ENCODE assay signal across 4 cellular contexts in genomic region chr4:83501671-83502070, GRCh38. TPM values are rescaled to one million over a fixed set of nuclear protein-coding genes. Genes with fewer than 3 reads are reported as not detected.
DNase-seq lines count a peak whose midpoint lies in the region; ATAC-seq, FAIRE-seq and TF ChIP-seq lines count a peak whose summit lies in the region.
"Not testable (repeated sequence)": the region's sequence is repeated elsewhere in the genome, so short reads cannot be mapped to it uniquely, and the experiment has no call there.

No MANE protein-coding gene starts in this region.

- intact Hi-C loops in K562 (cut with micrococcal nuclease), result loop anchor here (10.0 kb wide), 2 partner anchors 253 to 1003 kb away; no protein-coding TSS in a partner anchor
- intact Hi-C loops in dendritic cell treated with granulocyte-macrophage colony-stimulating factor and Interleukin-4, amounts not matched to agents 40 ng/mL and 50 ng/mL, for 4 days (cut with micrococcal nuclease), result loop anchor here (10.0 kb wide), 1 partner anchor 993 kb away; the partner anchor contains the start of gene NKX6-1

- not testable (repeated sequence) for H3K4me3 Mint-ChIP-seq in activated CD4-positive, alpha-beta T cell treated with anti-CD3 and anti-CD28 coated beads, Interleukin-2, amount 10 ng/mL, durations not matched to agents 7 days and 5 days; dendritic cell treated with granulocyte-macrophage colony-stimulating factor and Interleukin-4, amounts not matched to agents 40 ng/mL and 50 ng/mL, for 4 days

- in situ Hi-C loops in K562 (cut with MboI), result loop anchor here (25.0 kb wide), 1 partner anchor 1011 kb away; no protein-coding TSS in a partner anchor

- H3K27ac Mint-ChIP-seq in activated CD4-positive, alpha-beta T cell treated with anti-CD3 and anti-CD28 coated beads, Interleukin-2, amount 10 ng/mL, durations not matched to agents 7 days and 5 days, result peak overlapping the region; percentile 19
- peak overlapping the region; percentile 7 for H3K27ac Mint-ChIP-seq in dendritic cell treated with granulocyte-macrophage colony-stimulating factor and Interleukin-4, amounts not matched to agents 40 ng/mL and 50 ng/mL, for 4 days

- peak; percentile 76 for ATAC-seq in K562

- 6% methylated on average over 3 of the region's 3 CpGs for WGBS in K562 (ENCODE audit: insufficient coverage, low coverage, missing lambda C conversion rate)

- H3K27me3 Mint-ChIP-seq in activated CD4-positive, alpha-beta T cell treated with anti-CD3 and anti-CD28 coated beads, Interleukin-2, amount 10 ng/mL, durations not matched to agents 7 days and 5 days; dendritic cell treated with granulocyte-macrophage colony-stimulating factor and Interleukin-4, amounts not matched to agents 40 ng/mL and 50 ng/mL, for 4 days: not testable (repeated sequence)

- H3K4me3 ChIP-seq in HEK293 (ENCODE audit: low read depth, low read length); K562: not testable (repeated sequence)

- POLR2A ChIA-PET in HEK293 (lab: Yijun Ruan, JAX); activated CD4-positive, alpha-beta T cell treated with anti-CD3 and anti-CD28 coated beads, Interleukin-2, amount 10 ng/mL, durations not matched to agents 7 days and 5 days (lab: Charles Lee); K562 (lab: Yijun Ruan, JAX): not testable (repeated sequence)

- H3K9me3 ChIP-seq in HEK293 (ENCODE audit: control insufficient read depth, insufficient read depth, low read depth, low read length); K562 (replicated peaks; ENCODE audit: control insufficient read depth, insufficient read depth, low read depth, low read length): not testable (repeated sequence)

- TF ChIP-seq POLR2A in K562 (conservative IDR thresholded peaks at IDR 0.05), result not testable (repeated sequence)

- H3K9ac ChIP-seq in K562 (ENCODE audit: insufficient read depth in 1 of 2, low read depth in 2 of 2, low read length in 2 of 2), result not testable (repeated sequence)

- BruUV-seq in K562 (replicated peaks; lab: Mats Ljungman, UMichigan), result not testable (repeated sequence)

- not testable (repeated sequence) for H3K36me3 ChIP-seq in HEK293 (ENCODE audit: control insufficient read depth in 2 of 2, insufficient read depth in 1 of 2, low read length in 2 of 2); K562 (ENCODE audit: control insufficient read depth, insufficient read depth, low read length)

- not testable (repeated sequence) for DNase-seq in activated CD4-positive, alpha-beta T cell treated with anti-CD3 and anti-CD28 coated beads, Interleukin-2, amount 10 ng/mL, durations not matched to agents 7 days and 5 days; K562 (ENCODE audit: extremely low read depth in 1 of 4, low spot score in 3 of 4)

- not testable (repeated sequence) for H3K9me3 Mint-ChIP-seq in activated CD4-positive, alpha-beta T cell treated with anti-CD3 and anti-CD28 coated beads, Interleukin-2, amount 10 ng/mL, durations not matched to agents 7 days and 5 days; dendritic cell treated with granulocyte-macrophage colony-stimulating factor and Interleukin-4, amounts not matched to agents 40 ng/mL and 50 ng/mL, for 4 days

- H3K4me2 ChIP-seq in K562 (ENCODE audit: insufficient read depth, low read length), result not testable (repeated sequence)

- TF ChIP-seq CTCF in HEK293 (tag by site-specific recombination; IDR thresholded peaks at IDR 0.05); K562 (IDR thresholded peaks at IDR 0.05 in 2 of 3, conservative IDR thresholded peaks at IDR 0.05 in 1 of 3; ENCODE audit: insufficient read depth in 2 of 3, low read depth in 1 of 3, low read length in 3 of 3): not testable (repeated sequence)

- H3K36me3 Mint-ChIP-seq in activated CD4-positive, alpha-beta T cell treated with anti-CD3 and anti-CD28 coated beads, Interleukin-2, amount 10 ng/mL, durations not matched to agents 7 days and 5 days (ENCODE audit: low read depth); dendritic cell treated with granulocyte-macrophage colony-stimulating factor and Interleukin-4, amounts not matched to agents 40 ng/mL and 50 ng/mL, for 4 days (ENCODE audit: low read depth): not testable (repeated sequence)

- not testable (repeated sequence) for TF ChIP-seq RAD21 in K562 (CRISPR knock-in tag; conservative IDR thresholded peaks at IDR 0.05 in 1 of 2, IDR thresholded peaks at IDR 0.05 in 1 of 2)

- H2AFZ ChIP-seq in K562 (ENCODE audit: low read depth, low read length), result 0 out of 2 replicates have a peak overlapping the region, but pooled peaks have one; percentile 22

- not testable (repeated sequence) for H4K20me1 ChIP-seq in K562 (replicated peaks; ENCODE audit: control insufficient read depth, insufficient read depth, low read length)

- H3K79me2 ChIP-seq in K562 (ENCODE audit: control insufficient read depth, insufficient read depth, low read length), result not testable (repeated sequence)

- not testable (repeated sequence) for H3K27me3 ChIP-seq in K562 (ENCODE audit: control insufficient read depth in 2 of 2, insufficient read depth in 2 of 2, low read length in 2 of 2)

- CTCF ChIA-PET in HEK293 (lab: Yijun Ruan, JAX), result interaction anchor here (1.5 kb wide), 1 partner anchor 12 kb away, joined by 6 read pairs; no protein-coding TSS in a partner anchor
- CTCF ChIA-PET in activated CD4-positive, alpha-beta T cell treated with anti-CD3 and anti-CD28 coated beads, Interleukin-2, amount 10 ng/mL, durations not matched to agents 7 days and 5 days (lab: Charles Lee), result interaction anchor here (1.4 kb wide), 1 partner anchor 12 kb away, joined by 4 read pairs; no protein-coding TSS in a partner anchor
- CTCF ChIA-PET in K562 (lab: Yijun Ruan, JAX; ENCODE audit: low intra/inter-chr PET ratio), result not testable (repeated sequence)

- not testable (repeated sequence) for H3K4me1 ChIP-seq in HEK293 (ENCODE audit: control insufficient read depth, insufficient read depth, low read length); K562 (replicated peaks in 1 of 2; ENCODE audit: control insufficient read depth in 2 of 2, insufficient read depth in 2 of 2, low read length in 2 of 2)

- FAIRE-seq in K562 (lab: Jason Lieb, UNC), result not testable (repeated sequence)

- not testable (repeated sequence) for H3K27ac ChIP-seq in HEK293 (ENCODE audit: extremely low read depth, low read depth, low read length); K562 (ENCODE audit: extremely low read depth, low read depth, low read length)

- not testable (repeated sequence) for H3K9me1 ChIP-seq in K562 (ENCODE audit: control insufficient read depth, insufficient read depth, low read length)

- H3K4me1 Mint-ChIP-seq in activated CD4-positive, alpha-beta T cell treated with anti-CD3 and anti-CD28 coated beads, Interleukin-2, amount 10 ng/mL, durations not matched to agents 7 days and 5 days, result peaks cover 11% of the 10 kb centered on the region
- H3K4me1 Mint-ChIP-seq in dendritic cell treated with granulocyte-macrophage colony-stimulating factor and Interleukin-4, amounts not matched to agents 40 ng/mL and 50 ng/mL, for 4 days (ENCODE audit: low read depth), result not testable (repeated sequence)

- TF ChIP-seq EP300 in K562 (IDR thresholded peaks at IDR 0.05; ENCODE audit: low read length), result not testable (repeated sequence)

RNA-seq across cellular contexts. Expression of gene ABRAXAS1, which starts 16.8 kb away (rescaled TPM):
- total RNA-seq in activated CD4-positive, alpha-beta T cell treated with anti-CD3 and anti-CD28 coated beads, Interleukin-2, amount 10 ng/mL, durations not matched to agents 7 days and 5 days, result 10 to 100 TPM; 17.3 to 18.7 TPM
- 14.8 and 37.7 TPM in 2 replicates for total RNA-seq in K562 (2011; cell fraction: chromatin; rRNA removed; ENCODE audit: low replicate concordance)
- 19.7 and 26.7 TPM in 2 replicates for total RNA-seq in K562 (2011; cell fraction: nucleolus; rRNA removed)
- total RNA-seq in K562 (2011; cell fraction: nucleoplasm; rRNA removed), result 29.8 and 51.8 TPM in 2 replicates
- total RNA-seq in K562 (2014; rRNA removed) (18.4 and 27.0 TPM in 2 replicates), K562 (2014; rRNA removed; fragmentation: Illumina TruSeq; extraction: Trizol) (22.4 and 26.0 TPM in 2 replicates), K562 (2015; rRNA removed; fragmentation: Illumina TruSeq; extraction: Trizol) (17.9 and 22.1 TPM in 2 replicates), K562 (2021) (27.6 and 30.9 TPM in 2 replicates)
- polyA plus RNA-seq in K562 (2011; rRNA removed) (43.2 and 48.3 TPM in 2 replicates), K562 (2014; fragmentation: Illumina TruSeq; extraction: Trizol) (37.6 and 37.7 TPM in 2 replicates), K562 (2014; fragmentation: Nextera tagmentation; extraction: Ambion mirVana) (10 to 100 TPM; 10.8 to 13.7 TPM), K562 (2014; rRNA removed) (20.6 and 32.9 TPM in 2 replicates)
- 7.0 and 20.7 TPM in 2 replicates for polyA plus RNA-seq in K562 (2011; cell fraction: cytosol; rRNA removed)
- polyA plus RNA-seq in K562 (2011; cell fraction: nucleus; rRNA removed), result 13.5 and 17.7 TPM in 2 replicates
- polyA plus RNA-seq in K562 (2012), result 23.7 and 59.5 TPM in 2 replicates
- polyA minus RNA-seq in K562 (2011; rRNA and poly(A)+ RNA removed), result 45.2 and 54.5 TPM in 2 replicates
- polyA minus RNA-seq in K562 (2011; cell fraction: cytosol; rRNA and poly(A)+ RNA removed), result 20.3 and 21.8 TPM in 2 replicates
- 20.1 and 30.0 TPM in 2 replicates for polyA minus RNA-seq in K562 (2011; cell fraction: nucleus; rRNA and poly(A)+ RNA removed)

RNA-seq across cellular contexts. Expression of gene GPAT3, which starts 34.2 kb away (rescaled TPM):
- 1 to 10 TPM; 4.1 to 4.2 TPM for total RNA-seq in activated CD4-positive, alpha-beta T cell treated with anti-CD3 and anti-CD28 coated beads, Interleukin-2, amount 10 ng/mL, durations not matched to agents 7 days and 5 days
- total RNA-seq in K562 (2011; cell fraction: chromatin; rRNA removed; ENCODE audit: low replicate concordance), result 17.1 and 23.6 TPM in 2 replicates
- 15.7 and 18.8 TPM in 2 replicates for total RNA-seq in K562 (2011; cell fraction: nucleolus; rRNA removed)
- 17.5 and 23.5 TPM in 2 replicates for total RNA-seq in K562 (2011; cell fraction: nucleoplasm; rRNA removed)
- total RNA-seq in K562 (2014; rRNA removed) (7.9 and 14.0 TPM in 2 replicates), K562 (2014; rRNA removed; fragmentation: Illumina TruSeq; extraction: Trizol) (15.1 and 18.8 TPM in 2 replicates), K562 (2015; rRNA removed; fragmentation: Illumina TruSeq; extraction: Trizol) (16.1 and 17.0 TPM in 2 replicates), K562 (2021) (14.9 and 15.0 TPM in 2 replicates)
- polyA plus RNA-seq in K562 (2011; rRNA removed) (12.8 and 14.0 TPM in 2 replicates), K562 (2014; fragmentation: Illumina TruSeq; extraction: Trizol) (12.0 and 12.3 TPM in 2 replicates), K562 (2014; fragmentation: Nextera tagmentation; extraction: Ambion mirVana) (1 to 10 TPM; 4.1 to 7.2 TPM), K562 (2014; rRNA removed) (9.4 and 13.1 TPM in 2 replicates)
- 9.0 and 11.3 TPM in 2 replicates for polyA plus RNA-seq in K562 (2011; cell fraction: cytosol; rRNA removed)
- 6.7 and 10.4 TPM in 2 replicates for polyA plus RNA-seq in K562 (2011; cell fraction: nucleus; rRNA removed)
- polyA plus RNA-seq in K562 (2012), result 14.1 and 29.3 TPM in 2 replicates
- 11.0 and 12.6 TPM in 2 replicates for polyA minus RNA-seq in K562 (2011; rRNA and poly(A)+ RNA removed)
- 5.2 and 5.6 TPM in 2 replicates for polyA minus RNA-seq in K562 (2011; cell fraction: cytosol; rRNA and poly(A)+ RNA removed)
- polyA minus RNA-seq in K562 (2011; cell fraction: nucleus; rRNA and poly(A)+ RNA removed), result 3.5 and 5.6 TPM in 2 replicates

RNA-seq across cellular contexts. Expression of gene MRPS18C, which starts 45.8 kb away (rescaled TPM):
- 10 to 100 TPM; 61.0 to 70.1 TPM for total RNA-seq in activated CD4-positive, alpha-beta T cell treated with anti-CD3 and anti-CD28 coated beads, Interleukin-2, amount 10 ng/mL, durations not matched to agents 7 days and 5 days
- total RNA-seq in K562 (2011; cell fraction: chromatin; rRNA removed; ENCODE audit: low replicate concordance), result 23.5 and 59.1 TPM in 2 replicates
- 20.2 and 21.1 TPM in 2 replicates for total RNA-seq in K562 (2011; cell fraction: nucleolus; rRNA removed)
- 35.0 and 61.6 TPM in 2 replicates for total RNA-seq in K562 (2011; cell fraction: nucleoplasm; rRNA removed)
- total RNA-seq in K562 (2014; rRNA removed), result 53.3 and 54.3 TPM in 2 replicates
- 149 and 150 TPM in 2 replicates for total RNA-seq in K562 (2014; rRNA removed; fragmentation: Illumina TruSeq; extraction: Trizol)
- 114 and 138 TPM in 2 replicates for total RNA-seq in K562 (2015; rRNA removed; fragmentation: Illumina TruSeq; extraction: Trizol)
- total RNA-seq in K562 (2021), result 110 and 115 TPM in 2 replicates
- 71.9 and 94.6 TPM in 2 replicates for polyA plus RNA-seq in K562 (2011; rRNA removed)
- 19.2 and 45.8 TPM in 2 replicates for polyA plus RNA-seq in K562 (2011; cell fraction: cytosol; rRNA removed)
- 14.5 and 28.5 TPM in 2 replicates for polyA plus RNA-seq in K562 (2011; cell fraction: nucleus; rRNA removed)
- polyA plus RNA-seq in K562 (2012), result 76.9 and 195 TPM in 2 replicates
- polyA plus RNA-seq in K562 (2014; fragmentation: Illumina TruSeq; extraction: Trizol), result 96.5 and 138 TPM in 2 replicates
- polyA plus RNA-seq in K562 (2014; fragmentation: Nextera tagmentation; extraction: Ambion mirVana), result 100 to 1,000 TPM; 329 to 390 TPM
- polyA plus RNA-seq in K562 (2014; rRNA removed), result 77.0 and 79.9 TPM in 2 replicates
- 51.3 and 62.6 TPM in 2 replicates for polyA minus RNA-seq in K562 (2011; rRNA and poly(A)+ RNA removed)
- polyA minus RNA-seq in K562 (2011; cell fraction: cytosol; rRNA and poly(A)+ RNA removed), result 12.3 and 51.6 TPM in 2 replicates
- 19.7 and 35.3 TPM in 2 replicates for polyA minus RNA-seq in K562 (2011; cell fraction: nucleus; rRNA and poly(A)+ RNA removed)

RNA-seq across cellular contexts. Expression of gene HELQ, which starts 46.0 kb away (rescaled TPM):
- 10 to 100 TPM; 14.0 to 16.2 TPM for total RNA-seq in activated CD4-positive, alpha-beta T cell treated with anti-CD3 and anti-CD28 coated beads, Interleukin-2, amount 10 ng/mL, durations not matched to agents 7 days and 5 days
- 20.1 and 26.8 TPM in 2 replicates for total RNA-seq in K562 (2011; cell fraction: chromatin; rRNA removed; ENCODE audit: low replicate concordance)
- total RNA-seq in K562 (2011; cell fraction: nucleolus; rRNA removed), result 17.3 and 20.3 TPM in 2 replicates
- total RNA-seq in K562 (2011; cell fraction: nucleoplasm; rRNA removed), result 22.4 and 22.8 TPM in 2 replicates
- total RNA-seq in K562 (2014; rRNA removed) (15.2 and 16.3 TPM in 2 replicates), K562 (2014; rRNA removed; fragmentation: Illumina TruSeq; extraction: Trizol) (11.9 and 12.7 TPM in 2 replicates), K562 (2015; rRNA removed; fragmentation: Illumina TruSeq; extraction: Trizol) (11.3 and 12.6 TPM in 2 replicates), K562 (2021) (11.0 and 13.5 TPM in 2 replicates)
- polyA plus RNA-seq in K562 (2011; rRNA removed) (11.6 and 13.1 TPM in 2 replicates), K562 (2014; fragmentation: Illumina TruSeq; extraction: Trizol) (10.9 and 12.7 TPM in 2 replicates), K562 (2014; fragmentation: Nextera tagmentation; extraction: Ambion mirVana) (1 to 10 TPM; 3.5 to 5.6 TPM), K562 (2014; rRNA removed) (9.2 and 15.7 TPM in 2 replicates)
- 3.9 and 5.7 TPM in 2 replicates for polyA plus RNA-seq in K562 (2011; cell fraction: cytosol; rRNA removed)
- polyA plus RNA-seq in K562 (2011; cell fraction: nucleus; rRNA removed), result 11.0 and 11.1 TPM in 2 replicates
- 8.6 and 9.3 TPM in 2 replicates for polyA plus RNA-seq in K562 (2012)
- polyA minus RNA-seq in K562 (2011; rRNA and poly(A)+ RNA removed), result 18.7 and 21.2 TPM in 2 replicates
- 2.5 and 5.2 TPM in 2 replicates for polyA minus RNA-seq in K562 (2011; cell fraction: cytosol; rRNA and poly(A)+ RNA removed)
- polyA minus RNA-seq in K562 (2011; cell fraction: nucleus; rRNA and poly(A)+ RNA removed), result 18.3 and 32.5 TPM in 2 replicates
